30 cellular contexts compared by ENCODE assay signal in the genomic region with DNA sequence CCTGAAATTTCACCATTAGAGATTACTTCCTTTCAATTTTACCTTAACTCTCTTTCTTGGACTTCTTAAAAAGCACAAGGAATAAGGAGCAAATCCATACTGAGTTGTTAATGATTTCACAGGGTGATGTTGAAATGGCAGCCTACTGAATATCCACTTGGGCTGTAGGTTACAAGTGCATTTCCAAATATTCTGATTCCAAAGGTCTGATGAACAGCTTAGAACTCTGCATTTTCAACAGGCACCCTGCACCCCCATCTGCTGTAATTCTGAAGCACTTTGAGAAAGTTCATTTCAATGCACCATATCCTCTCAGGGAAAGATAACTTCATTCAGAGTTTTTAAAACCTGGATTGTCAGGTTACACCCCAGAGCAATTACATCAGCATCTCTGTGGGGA.
"Had no signal": no experiment of that assay in that cellular context is flagged by ENCODE, and none has a peak within 500 bp of the region (broad histone marks: within the 10 kb centered on the region; RNA-seq: fewer than 3 reads in every experiment).

No MANE protein-coding gene starts in this region.

- H3K27ac Mint-ChIP-seq: activated CD4-positive, alpha-beta T cell treated with anti-CD3 and anti-CD28 coated beads, Interleukin-2, amount 10 ng/mL, durations not matched to agents 24 days and 14 days; activated CD8-positive, alpha-beta T cell treated with anti-CD3 and anti-CD28 coated beads for 36 hours; activated naive CD4-positive, alpha-beta T cell treated with anti-CD3 and anti-CD28 coated beads, Interleukin-2, amount 50 U/mL, for 24 hours; activated naive CD8-positive, alpha-beta T cell treated with anti-CD3 and anti-CD28 coated beads, Interleukin-2, amount 10 ng/mL, durations not matched to agents 7 days and 5 days; activated T-cell treated with anti-CD3 and anti-CD28 coated beads, Interleukin-2, amount 50 U/mL, for 72 hours; activated T-helper 2 cell treated with anti-CD3 and anti-CD28 coated beads, Interferon-gamma antibody, Interleukin-2, Interleukin-4, amounts not matched to agents 10 μg/mL and 5 μg/mL and 100 μg/mL, durations not matched to agents 14 hours and 24 hours and 36 hours had no signal

- H3K27ac ChIP-seq: PC-9, RWPE1 had no signal

- H3K4me3 Mint-ChIP-seq: activated CD4-positive, alpha-beta T cell treated with anti-CD3 and anti-CD28 coated beads, Interleukin-2, amount 10 ng/mL, durations not matched to agents 24 days and 14 days; activated CD8-positive, alpha-beta T cell treated with anti-CD3 and anti-CD28 coated beads for 36 hours; activated naive CD4-positive, alpha-beta T cell treated with anti-CD3 and anti-CD28 coated beads, Interleukin-2, amount 50 U/mL, for 24 hours; activated naive CD8-positive, alpha-beta T cell treated with anti-CD3 and anti-CD28 coated beads, Interleukin-2, amount 10 ng/mL, durations not matched to agents 7 days and 5 days; activated T-cell treated with anti-CD3 and anti-CD28 coated beads, Interleukin-2, amount 50 U/mL, for 72 hours had no signal

- FAIRE-seq: K562, RCC 7860, TTC549 had no signal

- H2AFZ ChIP-seq: PC-9 had no signal

- H3K36me3 Mint-ChIP-seq: activated naive CD4-positive, alpha-beta T cell treated with anti-CD3 and anti-CD28 coated beads, Interleukin-2, amount 50 U/mL, for 24 hours had no signal

- H3K27me3 ChIP-seq: ascending aorta had no signal

- H3K4me3 ChIP-seq: ascending aorta, K562, PC-9 had no signal

- H3K9me3 Mint-ChIP-seq: activated CD4-positive, alpha-beta T cell treated with anti-CD3 and anti-CD28 coated beads, Interleukin-2, amount 10 ng/mL, durations not matched to agents 24 days and 14 days; activated CD8-positive, alpha-beta T cell treated with anti-CD3 and anti-CD28 coated beads for 36 hours; activated naive CD4-positive, alpha-beta T cell treated with anti-CD3 and anti-CD28 coated beads, Interleukin-2, amount 50 U/mL, for 24 hours; activated naive CD8-positive, alpha-beta T cell treated with anti-CD3 and anti-CD28 coated beads, Interleukin-2, amount 10 ng/mL, durations not matched to agents 7 days and 5 days; activated T-helper 2 cell treated with anti-CD3 and anti-CD28 coated beads, Interferon-gamma antibody, Interleukin-2, Interleukin-4, amounts not matched to agents 10 μg/mL and 5 μg/mL and 100 μg/mL, durations not matched to agents 14 hours and 24 hours and 36 hours had no signal

- H3K27me3 Mint-ChIP-seq: activated CD8-positive, alpha-beta T cell treated with anti-CD3 and anti-CD28 coated beads for 36 hours had no signal

- H3K9me3 ChIP-seq: ascending aorta had no signal

- DNase-seq: activated CD4-positive, alpha-beta T cell treated with anti-CD3 and anti-CD28 coated beads, Interleukin-2, amount 10 ng/mL, durations not matched to agents 24 days and 14 days; activated CD4-positive, alpha-beta T cell treated with anti-CD3 and anti-CD28 coated beads, Interleukin-2, amount 50 U/mL, for 4 hours; activated CD8-positive, alpha-beta T cell treated with anti-CD3 and anti-CD28 coated beads for 36 hours; activated gamma-delta T cell; activated naive CD4-positive, alpha-beta T cell treated with Interleukin-2 at 50 U/mL for 16 hours; activated naive CD8-positive, alpha-beta T cell treated with anti-CD3 and anti-CD28 coated beads, Interleukin-2, amount 10 ng/mL, durations not matched to agents 7 days and 5 days; activated T-cell treated with anti-CD3 and anti-CD28 coated beads, Interleukin-2, amount 50 U/mL, for 1 hour; activated T-cell treated with anti-CD3 and anti-CD28 coated beads, Interleukin-2, amount 50 U/mL, for 72 hours; IMR-90; NCI-H1092 treated with DMSO at 0.1 percent for 48 hours; NCI-H1417; NCI-H146; NCI-H187; NCI-H2029 treated with DMSO at 0.1 percent for 48 hours; NCI-H2107; NCI-H2171; NCI-H510A; NCI-H526; NCI-H748 treated with DMSO at 0.1 percent for 48 hours; NK-92 treated with Interleukin-12 subunit alpha and Interleukin-12 subunit beta, amount 100 ng/mL, for 24 hours; PC-9; T1000 had no signal

- H3K4me2 ChIP-seq: PC-9 had no signal

- H3K36me3 ChIP-seq: ascending aorta had no signal

- ATAC-seq: activated CD8-positive, alpha-beta T cell treated with anti-CD3 and anti-CD28 coated beads for 36 hours; activated T-cell treated with anti-CD3 and anti-CD28 coated beads, Interleukin-2, amount 50 U/mL, for 72 hours; K562; Right ventricle myocardium inferior had no signal
